20 cellular contexts compared by ENCODE assay signal in the genomic region with DNA sequence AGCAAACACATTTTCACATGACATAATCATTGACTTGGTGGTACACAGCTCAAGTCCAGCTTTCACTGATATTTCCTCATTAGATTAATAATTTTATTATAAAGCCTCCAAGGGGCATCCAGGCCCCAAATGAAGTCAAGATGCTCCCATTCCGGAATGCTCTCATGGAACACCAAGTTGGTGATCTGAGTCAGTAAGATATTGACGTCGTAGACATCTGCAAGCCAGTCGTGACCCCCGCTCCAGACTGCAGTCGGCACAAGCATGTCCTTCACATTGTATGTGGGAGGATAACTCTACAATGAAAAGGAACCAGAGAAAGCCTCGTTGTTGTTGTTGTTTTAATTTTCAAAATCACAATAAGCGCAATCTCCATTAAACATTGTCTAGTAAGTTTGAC. TPM values are rescaled to one million over a fixed set of nuclear protein-coding genes. Genes with fewer than 3 reads are reported as not detected.
DNase-seq lines count a peak whose midpoint lies in the region; TF ChIP-seq lines count a peak whose summit lies in the region.
"Had no signal": no experiment of that assay in that cellular context is flagged by ENCODE, and none has a peak within 500 bp of the region (broad histone marks: within the 10 kb centered on the region; RNA-seq: fewer than 3 reads in every experiment).

No MANE protein-coding gene starts in this region.

- H3K4me3 ChIP-seq in GM23248 (no peak overlapping the region), dorsolateral prefrontal cortex (peak overlapping the region in 1 of 59 donors; percentile 1), testis (no peak overlapping the region)
- H3K4me3 ChIP-seq: GM12878 had no signal

- H3K9me2 ChIP-seq in GM23248 (ENCODE audit: insufficient read depth): no peaks in the 10 kb centered on the region

- H3K27me3 ChIP-seq in GM23248 (replicated peaks; ENCODE audit: insufficient read depth) (no peaks in the 10 kb centered on the region), dorsolateral prefrontal cortex (no peaks in the 10 kb centered on the region), testis (no peaks in the 10 kb centered on the region)
- H3K27me3 ChIP-seq: BE2C had no signal

- peak in 1 of 56 donors; percentile 1 for TF ChIP-seq CTCF in dorsolateral prefrontal cortex (IDR thresholded peaks at IDR 0.05 in 54 of 56, conservative IDR thresholded peaks at IDR 0.05 in 2 of 56; ENCODE audit: low read depth in 1 of 56, partially characterized antibody in 56 of 56)
- no peak for TF ChIP-seq CTCF in testis (IDR thresholded peaks at IDR 0.05)

- no peak overlapping the region for H3K4me2 ChIP-seq in GM23248 (ENCODE audit: unreplicated experiment)

- H3F3A ChIP-seq in GM23248 (ENCODE audit: insufficient read depth): peaks cover 40% of the 10 kb centered on the region

- H3K79me2 ChIP-seq in GM23248 (ENCODE audit: insufficient read depth): no peaks in the 10 kb centered on the region

- intact Hi-C loops in dorsolateral prefrontal cortex (cut with DNase I) (loop anchor here (2.0 to 5.0 kb wide), 7 partner anchors 38 to 377 kb away; a partner anchor contains a TSS), testis (cut with DNase I; ENCODE audit: low total_unique reads) (loop anchor here (5.0 to 10.0 kb wide), 2 partner anchors 277 to 380 kb away; no protein-coding TSS in a partner anchor)

- DNase-seq in GM23248 (peak; percentile 54), dorsolateral prefrontal cortex (no peak), inferior parietal cortex (ENCODE audit: extremely low spot score) (peak; percentile 24), testis (no peak), NOMO-1 treated with dmso at 0.1 percent for 144 hours (lab: John Stamatoyannopoulos, UW; ENCODE audit: unreplicated experiment) (no peak), GM19238 (ENCODE audit: insufficient read length, low spot score) (no peak)
- DNase-seq: BE2C; CD4-positive, CD25-positive, alpha-beta regulatory T cell; CD8-positive, alpha-beta memory T cell; COR-L47; DMS 273 treated with DMSO at 0.1 percent for 48 hours; DMS53; DND-41; EL; H9 had no signal

- H4K20me1 ChIP-seq in GM23248 (ENCODE audit: insufficient read depth): no peaks in the 10 kb centered on the region

- in situ Hi-C loops in GM23248 (cut with MboI): loop anchor here (5.0 to 10.0 kb wide), 3 partner anchors 182 to 380 kb away; no protein-coding TSS in a partner anchor

- H2AFZ ChIP-seq in GM23248: no peak overlapping the region

- WGBS in GM23248 (ENCODE audit: low coverage in 1 of 2, low lambda C conversion rate in 2 of 2, missing lambda C conversion rate in 2 of 2), 2 experiments: 62 to 63% methylated on average over 8 of the region's 8 CpGs
- 73 to 82% methylated on average over 8 of the region's 8 CpGs for WGBS in testis, 2 donors

- H3K27ac ChIP-seq in GM23248 (peak overlapping the region; percentile 73), dorsolateral prefrontal cortex (peak overlapping the region; percentile 62 to 99 (median 90)), temporal lobe (ENCODE audit: low read depth, low read length) (peak overlapping the region; percentile 96), testis (no peak overlapping the region)

- no peak for TF ChIP-seq POLR2A in testis (IDR thresholded peaks at IDR 0.05)

- peak overlapping the region; percentile 33; the same call in 1 of the 2 replicates for H3K9ac ChIP-seq in GM23248

- H3K36me3 ChIP-seq in GM23248 (ENCODE audit: low read depth) (0 out of 2 replicates have a peak, but pooled peaks cover 10% of the 10 kb centered on the region), testis (ENCODE audit: low read depth, missing control alignments) (no peaks in the 10 kb centered on the region)
- H3K36me3 ChIP-seq: BE2C had no signal

- no peaks in the 10 kb centered on the region for H3K9me3 ChIP-seq in GM23248 (ENCODE audit: low read depth)
- no peaks in the 10 kb centered on the region for H3K9me3 ChIP-seq in testis
- H3K9me3 ChIP-seq: BE2C had no signal

- H3K4me1 ChIP-seq in GM23248 (ENCODE audit: insufficient read depth) (peaks cover 43% of the 10 kb centered on the region), testis (peaks cover 4% of the 10 kb centered on the region)

RNA-seq across cellular contexts. Expression of a gene that starts 7.6 kb away (rescaled TPM):
- 25.2 and 34.9 TPM in 2 replicates for total RNA-seq in GM23248 (2014; rRNA removed; shearing (Covaris generic))
- polyA plus RNA-seq in GM23248 (2016; fragmentation: Nextera tagmentation; extraction: Ambion mirVana) (16.1 and 18.0 TPM in 2 replicates), testis (ENCODE audit: insufficient read depth, low read depth, low replicate concordance) (0.25 TPM)
- total RNA-seq in dorsolateral prefrontal cortex (1 to 10 TPM in 108 of 120 experiments, under 1 TPM in 12; 0.35 to 8.8 (median 2.3) TPM), temporal lobe (0.25 TPM), testis (under 1 TPM in 1 of 2 donors, not detected in 1; 0.25 TPM)
- total RNA-seq: CD8-positive, alpha-beta memory T cell; G401; GM12878; HepG2 had no signal
- polyA plus RNA-seq: GM12878, HepG2, IgD-negative memory B cell had no signal

RNA-seq across cellular contexts. Expression of a gene that starts 36.8 kb away (rescaled TPM):
- 109 and 113 TPM in 2 replicates for total RNA-seq in GM23248 (2014; rRNA removed; shearing (Covaris generic))
- polyA plus RNA-seq in GM23248 (2016; fragmentation: Nextera tagmentation; extraction: Ambion mirVana) (134 and 137 TPM in 2 replicates), testis (ENCODE audit: insufficient read depth, low read depth, low replicate concordance) (32.3 TPM)
- total RNA-seq in dorsolateral prefrontal cortex (100 to 1,000 TPM in 33 of 120 experiments, 10 to 100 TPM in 87; 39.5 to 269 (median 82.3) TPM), temporal lobe (25.3 TPM), testis (10 to 100 TPM; 13.3 to 13.9 TPM)

Comparison
In these comparisons a context has a peak if more than half of its experiments do, and no peak if none do; other contexts are left out.
1. DNase-seq: peak in GM23248 (single experiment) and inferior parietal cortex (single experiment); none in dorsolateral prefrontal cortex (0 of 10), testis (single experiment), NOMO-1 treated with dmso at 0.1 percent for 144 hours (single experiment) and GM19238 (single experiment).
2. H3K27ac ChIP-seq: peak in GM23248 (single experiment), dorsolateral prefrontal cortex (59 of 59) and temporal lobe (single experiment); none in testis (0 of 2).